13 cellular contexts compared by ENCODE assay signal in genomic region chr9:5316406-5316805, GRCh38. TPM values are rescaled to one million over a fixed set of nuclear protein-coding genes. Genes with fewer than 3 reads are reported as not detected.
"Had no signal": no experiment of that assay in that cellular context is flagged by ENCODE, and none has a peak within 500 bp of the region (broad histone marks: within the 10 kb centered on the region; RNA-seq: fewer than 3 reads in every experiment).

No MANE protein-coding gene starts in this region.

RNA-seq across cellular contexts. Expression of gene RLN2, which starts 11.9 kb away (rescaled TPM):
- total RNA-seq: subcutaneous adipose tissue, suprapubic skin, temporal lobe, thoracic aorta, thyroid gland, tibial nerve, transverse colon, upper lobe of right lung, urinary bladder, vagina had no signal

RNA-seq across cellular contexts. Expression of gene RLN1, which starts 23.3 kb away (rescaled TPM):
- total RNA-seq: stomach, suprapubic skin, temporal lobe, thoracic aorta, tibial nerve, upper lobe of left lung, upper lobe of right lung, ureter, vagina had no signal
- polyA plus RNA-seq: urinary bladder had no signal
